ENCODE assay signal across 8 cellular contexts in the genomic region with DNA sequence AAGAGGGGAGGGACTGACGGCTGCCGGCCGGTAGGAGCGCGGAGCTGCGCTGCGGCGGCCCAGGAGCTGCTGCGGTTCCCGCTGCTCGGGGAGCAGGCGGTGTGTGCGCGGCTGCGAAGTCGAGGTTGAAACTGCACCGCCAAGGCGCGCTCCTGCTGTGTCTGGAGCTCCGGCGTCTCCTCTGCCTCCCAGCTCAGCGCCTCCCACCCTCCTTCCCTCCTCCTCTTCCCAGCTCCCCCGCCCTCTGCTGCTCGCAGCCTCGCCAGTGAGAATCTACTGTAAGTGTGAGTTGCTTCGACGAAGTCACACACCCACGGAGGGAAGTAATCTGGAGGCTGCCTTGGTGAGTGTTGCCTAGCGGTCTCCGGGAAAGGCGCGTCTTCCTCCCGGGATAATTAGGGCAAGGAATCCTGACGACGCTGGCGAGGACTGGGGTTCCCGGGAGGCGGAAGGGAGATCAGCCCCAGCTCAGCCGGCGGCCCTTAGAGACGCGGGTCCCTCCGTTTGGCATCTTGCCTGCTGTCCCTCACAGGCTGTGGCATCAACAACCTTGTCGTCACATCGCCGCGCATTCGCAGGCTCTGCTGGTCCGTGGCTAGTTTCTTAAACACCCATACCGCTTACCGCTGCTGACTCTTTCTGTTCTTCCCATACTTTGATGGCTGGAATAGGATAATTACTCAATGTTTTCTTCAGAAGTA. TPM values are rescaled to one million over a fixed set of nuclear protein-coding genes. Genes with fewer than 3 reads are reported as not detected.
DNase-seq lines count a peak whose midpoint lies in the region; ATAC-seq and TF ChIP-seq lines count a peak whose summit lies in the region.

A gene (minus strand): TSS at position 159 of the 701 bp plus-strand sequence. CDS start 747 bp downstream, outside the sequence.

- H4K91ac ChIP-seq in mesenchymal stem cell (ENCODE audit: low read length) = no peak within 1 kb of the TSS

- peaks cover 13% of the 10 kb centered on the region for H3K4me1 ChIP-seq in mesenchymal stem cell (ENCODE audit: control insufficient read depth, insufficient read depth, low read depth, low read length)

- no peak within 1 kb of the TSS for H2BK5ac ChIP-seq in mesenchymal stem cell (ENCODE audit: low read depth, low read length, poor library complexity, severe bottlenecking)

- H3K4me3 ChIP-seq in epithelial cell of esophagus (ENCODE audit: low read length) (peak within 1 kb of the TSS; percentile 35), mesenchymal stem cell (ENCODE audit: insufficient read depth in 1 of 2, low read depth in 1 of 2, low read length in 2 of 2) (peak within 1 kb of the TSS; percentile 60 to 84)

- H3K18ac ChIP-seq in mesenchymal stem cell (ENCODE audit: low read depth in 1 of 2, low read length in 2 of 2) = peak within 1 kb of the TSS in 1 of 2 experiments; percentile 28

- DNase-seq in Daoy (ENCODE audit: low read depth) (peak; percentile 82), HuH-7 (ENCODE audit: low spot score) (peak; percentile 81), SK-N-DZ (ENCODE audit: low spot score) (peak; percentile 92), epithelial cell of esophagus (ENCODE audit: low read depth) (peak; percentile 68), mesenchymal stem cell (peak; percentile 83), ureter (ENCODE audit: low spot score) (peak; percentile 46)

- no peaks in the 10 kb centered on the region for H3K9me3 ChIP-seq in mesenchymal stem cell (ENCODE audit: control insufficient read depth, low read length)

- no peak for ATAC-seq in HG03442 (IDR thresholded peaks at IDR 0.05; ENCODE audit: unreplicated experiment)
- no peak for ATAC-seq in GM21528 (IDR thresholded peaks at IDR 0.05; ENCODE audit: low FRiP score, unreplicated experiment)

- peak within 1 kb of the TSS; percentile 19 for H4K8ac ChIP-seq in mesenchymal stem cell (ENCODE audit: low read length)

- peak within 1 kb of the TSS; percentile 33 for H2AFZ ChIP-seq in mesenchymal stem cell (ENCODE audit: low read depth, low read length)

- H3K4ac ChIP-seq in mesenchymal stem cell (ENCODE audit: low read depth in 1 of 2, low read length in 2 of 2) = peak within 1 kb of the TSS in 1 of 2 experiments; percentile 10

- no peak within 1 kb of the TSS for H2BK120ac ChIP-seq in mesenchymal stem cell (ENCODE audit: low read depth, low read length)

- H3K23ac ChIP-seq in mesenchymal stem cell (ENCODE audit: low read length in 2 of 2) = peak within 1 kb of the TSS in 1 of 2 experiments; percentile 23

- no peak within 1 kb of the TSS for H2BK15ac ChIP-seq in mesenchymal stem cell (ENCODE audit: low read depth, poor library complexity, severe bottlenecking)

- H3K4me2 ChIP-seq in mesenchymal stem cell (ENCODE audit: low read length, poor library complexity, severe bottlenecking) = peak within 1 kb of the TSS; percentile 99

- TF ChIP-seq CTCF in epithelial cell of esophagus (IDR thresholded peaks at IDR 0.05; ENCODE audit: insufficient read depth, low read depth, low read length, missing control alignments) = peak; percentile 19

- no peak within 1 kb of the TSS for H3K14ac ChIP-seq in mesenchymal stem cell (ENCODE audit: low read length in 2 of 2)

- peak within 1 kb of the TSS; percentile 8 for H3K9ac ChIP-seq in mesenchymal stem cell (ENCODE audit: low read length)

- H3K36me3 ChIP-seq in mesenchymal stem cell (ENCODE audit: control insufficient read depth in 1 of 2, insufficient read depth in 2 of 2, low read depth in 1 of 2, low read length in 2 of 2) = no peaks in the 10 kb centered on the region

- H3K27ac ChIP-seq in mesenchymal stem cell (ENCODE audit: low read length, poor library complexity, severe bottlenecking) = peak within 1 kb of the TSS; percentile 24

- under 1% methylated on average over 26 of the region's 51 CpGs for WGBS in mesenchymal stem cell

- no peak within 1 kb of the TSS for H2AK5ac ChIP-seq in mesenchymal stem cell (ENCODE audit: low read length, severe bottlenecking)

- no peak within 1 kb of the TSS for H2BK12ac ChIP-seq in mesenchymal stem cell (ENCODE audit: low read length in 2 of 2)

- H3K27me3 ChIP-seq in mesenchymal stem cell (ENCODE audit: control insufficient read depth in 1 of 2, insufficient read depth in 1 of 2, low read length in 2 of 2) = peaks cover 0 to 44% of the 10 kb centered on the region in 2 experiments

- no peaks in the 10 kb centered on the region for H3K79me1 ChIP-seq in mesenchymal stem cell (replicated peaks; ENCODE audit: low read length, poor library complexity, severe bottlenecking)

RNA-seq across cellular contexts. Expression of the gene that starts here (rescaled TPM):
- total RNA-seq in Daoy (2014; rRNA removed; shearing (Covaris generic)) = 0.48 and 0.91 TPM in 2 replicates
- polyA plus RNA-seq in SK-N-DZ (2014; cell fraction: cytosol; rRNA removed) = 3.5 and 4.9 TPM in 2 replicates
- 2.7 and 3.2 TPM in 2 replicates for polyA plus RNA-seq in SK-N-DZ (2014; cell fraction: nucleus; rRNA removed)
- polyA plus RNA-seq in mesenchymal stem cell (2013, experiment 1 of 2) = 1.1 TPM
- polyA plus RNA-seq in mesenchymal stem cell (2013, experiment 2 of 2) = 1.1 TPM
- not detected for total RNA-seq in ureter

Comparison
In these comparisons a context has a peak if more than half of its experiments do, and no peak if none do; other contexts are left out.
1. Peak in DNase-seq in Daoy; RNA of the gene not detected or under 1 TPM.
2. Peak in DNase-seq in ureter; RNA of the gene not detected or under 1 TPM.